37 cellular contexts compared by ENCODE assay signal in genomic region chr12:24625103-24625502, GRCh38.
"Had no signal": no experiment of that assay in that cellular context is flagged by ENCODE, and none has a peak within 500 bp of the region (broad histone marks: within the 10 kb centered on the region; RNA-seq: fewer than 3 reads in every experiment).

No MANE protein-coding gene starts in this region.

- H3K9me3 ChIP-seq: body of pancreas, breast epithelium, MG63, Peyer's patch had no signal

- H3K27ac Mint-ChIP-seq: activated CD4-positive, alpha-beta memory T cell treated with anti-CD3 and anti-CD28 coated beads, Interleukin-2, amount 10 ng/mL, durations not matched to agents 7 days and 5 days; activated CD8-positive, alpha-beta memory T cell treated with anti-CD3 and anti-CD28 coated beads, Interleukin-2, amount 10 ng/mL, durations not matched to agents 7 days and 5 days; activated naive CD4-positive, alpha-beta T cell treated with anti-CD3 and anti-CD28 coated beads, Interleukin-2, amount 50 U/mL, for 24 hours; activated naive CD8-positive, alpha-beta T cell treated with anti-CD3 and anti-CD28 coated beads, Interleukin-2, amount 10 ng/mL, durations not matched to agents 7 days and 5 days had no signal

- H3K27ac ChIP-seq: body of pancreas, breast epithelium, Peyer's patch, VCaP had no signal

- H3K4me3 ChIP-seq: body of pancreas, breast epithelium, MG63, Peyer's patch had no signal

- H3K4me1 Mint-ChIP-seq: activated CD4-positive, alpha-beta memory T cell treated with anti-CD3 and anti-CD28 coated beads, Interleukin-2, amount 10 ng/mL, durations not matched to agents 7 days and 5 days; activated CD8-positive, alpha-beta memory T cell treated with anti-CD3 and anti-CD28 coated beads, Interleukin-2, amount 10 ng/mL, durations not matched to agents 7 days and 5 days; activated naive CD4-positive, alpha-beta T cell treated with anti-CD3 and anti-CD28 coated beads, Interleukin-2, amount 50 U/mL, for 24 hours; activated naive CD8-positive, alpha-beta T cell treated with anti-CD3 and anti-CD28 coated beads, Interleukin-2, amount 10 ng/mL, durations not matched to agents 7 days and 5 days had no signal

- H3K36me3 ChIP-seq: breast epithelium, MG63, Peyer's patch had no signal

- H3K27me3 ChIP-seq: body of pancreas, breast epithelium, MG63, Peyer's patch had no signal

- H3K4me1 ChIP-seq: body of pancreas, breast epithelium, Peyer's patch had no signal

- ATAC-seq: activated CD8-positive, alpha-beta memory T cell treated with anti-CD3 and anti-CD28 coated beads, Interleukin-2, amount 10 ng/mL, durations not matched to agents 7 days and 5 days; body of pancreas; PC-3 had no signal

- H3K27me3 Mint-ChIP-seq: activated CD4-positive, alpha-beta memory T cell treated with anti-CD3 and anti-CD28 coated beads, Interleukin-2, amount 10 ng/mL, durations not matched to agents 7 days and 5 days; activated naive CD4-positive, alpha-beta T cell treated with anti-CD3 and anti-CD28 coated beads, Interleukin-2, amount 50 U/mL, for 24 hours; activated naive CD8-positive, alpha-beta T cell treated with anti-CD3 and anti-CD28 coated beads, Interleukin-2, amount 10 ng/mL, durations not matched to agents 7 days and 5 days had no signal

- H3K36me3 Mint-ChIP-seq: activated CD8-positive, alpha-beta memory T cell treated with anti-CD3 and anti-CD28 coated beads, Interleukin-2, amount 10 ng/mL, durations not matched to agents 7 days and 5 days; activated naive CD4-positive, alpha-beta T cell treated with anti-CD3 and anti-CD28 coated beads, Interleukin-2, amount 50 U/mL, for 24 hours; activated naive CD8-positive, alpha-beta T cell treated with anti-CD3 and anti-CD28 coated beads, Interleukin-2, amount 10 ng/mL, durations not matched to agents 7 days and 5 days had no signal

- H3K4me3 Mint-ChIP-seq: activated CD4-positive, alpha-beta memory T cell treated with anti-CD3 and anti-CD28 coated beads, Interleukin-2, amount 10 ng/mL, durations not matched to agents 7 days and 5 days; activated CD8-positive, alpha-beta memory T cell treated with anti-CD3 and anti-CD28 coated beads, Interleukin-2, amount 10 ng/mL, durations not matched to agents 7 days and 5 days; activated naive CD4-positive, alpha-beta T cell treated with anti-CD3 and anti-CD28 coated beads, Interleukin-2, amount 50 U/mL, for 24 hours; activated naive CD8-positive, alpha-beta T cell treated with anti-CD3 and anti-CD28 coated beads, Interleukin-2, amount 10 ng/mL, durations not matched to agents 7 days and 5 days had no signal

- DNase-seq: activated CD4-positive, alpha-beta memory T cell treated with anti-CD3 and anti-CD28 coated beads, Interleukin-2, amount 10 ng/mL, durations not matched to agents 7 days and 5 days; activated CD4-positive, alpha-beta T cell treated with anti-CD3 and anti-CD28 coated beads for 1 hour; activated CD4-positive, alpha-beta T cell treated with anti-CD3 and anti-CD28 coated beads for 48 hours; activated CD4-positive, CD25-positive, alpha-beta regulatory T cell; activated CD8-positive, alpha-beta memory T cell treated with anti-CD3 and anti-CD28 coated beads for 24 hours; activated CD8-positive, alpha-beta memory T cell treated with anti-CD3 and anti-CD28 coated beads, Interleukin-2, amount 10 ng/mL, durations not matched to agents 7 days and 5 days; activated CD8-positive, alpha-beta memory T cell treated with anti-CD3 and anti-CD28 coated beads, Interleukin-2, amount 50 U/mL, for 48 hours; activated effector memory CD4-positive, alpha-beta T cell treated with Interleukin-2 at 50 U/mL for 16 hours; activated naive CD4-positive, alpha-beta T cell treated with Interleukin-2 at 50 U/mL for 16 hours; activated naive CD8-positive, alpha-beta T cell treated with anti-CD3 and anti-CD28 coated beads, Interleukin-2, amount 10 ng/mL, durations not matched to agents 7 days and 5 days; activated T-cell treated with anti-CD3 and anti-CD28 coated beads, Interleukin-2, amount 50 U/mL, for 48 hours; body of pancreas; cerebellar nuclear complex; Kasumi-1; KG1; MG63; NCI-H1048; NCI-H1105 treated with DMSO at 0.1 percent for 48 hours; NCI-H1436; NCI-H1694; NCI-H1930; NCI-H2081 treated with DMSO at 0.1 percent for 48 hours; NCI-H226; NCI-H446 treated with DMSO at 0.1 percent for 48 hours; NCI-H524; NCI-H69; NCI-H82; PC-3; Peyer's patch; RPMI8226; SW 1271; T-helper 1 cell; T-helper 2 cell; T-helper 9 cell had no signal
